ENCODE assay signal across 15 cellular contexts in genomic region chr5:140118294-140118936, GRCh38. TPM values are rescaled to one million over a fixed set of nuclear protein-coding genes. Genes with fewer than 3 reads are reported as not detected.
DNase-seq lines count a peak whose midpoint lies in the region; ATAC-seq lines count a peak whose summit lies in the region.
"Had no signal": no experiment of that assay in that cellular context is flagged by ENCODE, and none has a peak within 500 bp of the region (broad histone marks: within the 10 kb centered on the region; RNA-seq: fewer than 3 reads in every experiment).

No MANE protein-coding gene starts in this region.

- in situ Hi-C loops in HAP-1 (cut with MboI; ENCODE audit: low sequenced_read_pairs) = no loop called here

- H3K4me3 ChIP-seq in HAP-1 = no peak overlapping the region

- peak; percentile 31 for DNase-seq in DMS 273 (lab: John Stamatoyannopoulos, UW; ENCODE audit: unreplicated experiment)
- DNase-seq in HAP-1 (ENCODE audit: low spot score in 2 of 2) = peak; percentile 20 to 57
- DNase-seq in RKO (ENCODE audit: low spot score) = peak; percentile 64
- DNase-seq in kidney tubule cell (ENCODE audit: low spot score) = peak; percentile 33
- DNase-seq in SK-N-DZ (ENCODE audit: low spot score) = no peak
- no peak for DNase-seq in Ammon's horn (ENCODE audit: low spot score)
- DNase-seq: activated CD4-positive, CD25-positive, alpha-beta regulatory T cell treated with anti-CD3 and anti-CD28 coated beads, Interleukin-2, amount 50 U/mL, for 72 hours; activated gamma-delta T cell treated with Interleukin-2 at 50 U/mL for 16 hours; cerebellar nuclear complex; EL; left colon; occipital lobe; Right ventricle myocardium superior; stimulated activated naive CD8-positive, alpha-beta T cell treated with anti-CD3 and anti-CD28 coated beads, Interleukin-15, amount 100 ng/mL, for 72 hours had no signal

- H3K36me3 ChIP-seq in HAP-1 (replicated peaks) = 0 out of 2 replicates have a peak, but pooled peaks cover 6% of the 10 kb centered on the region

- no peaks in the 10 kb centered on the region for H3K27me3 ChIP-seq in HAP-1 (ENCODE audit: low read depth)

- peaks cover 45% of the 10 kb centered on the region for H3K4me1 ChIP-seq in HAP-1

- H3K9me3 ChIP-seq in HAP-1 = no peaks in the 10 kb centered on the region

- no peak for ATAC-seq in HG03097 (IDR thresholded peaks at IDR 0.05; ENCODE audit: low FRiP score, unreplicated experiment)
- ATAC-seq: left colon; stimulated activated naive CD8-positive, alpha-beta T cell treated with anti-CD3 and anti-CD28 coated beads, Interleukin-15, amount 100 ng/mL, for 72 hours had no signal

RNA-seq across cellular contexts. Expression of gene PURA, which starts 4.5 kb away (rescaled TPM):
- 3.7 and 3.9 TPM in 2 replicates for polyA plus RNA-seq in SK-N-DZ (2014; cell fraction: cytosol; rRNA removed)
- polyA plus RNA-seq in SK-N-DZ (2014; cell fraction: nucleus; rRNA removed) = 2.8 and 4.6 TPM in 2 replicates

RNA-seq across cellular contexts. Expression of gene IGIP, which starts 7.3 kb away (rescaled TPM):
- 2.9 and 3.5 TPM in 2 replicates for polyA plus RNA-seq in SK-N-DZ (2014; cell fraction: cytosol; rRNA removed)
- 6.7 and 8.1 TPM in 2 replicates for polyA plus RNA-seq in SK-N-DZ (2014; cell fraction: nucleus; rRNA removed)

RNA-seq across cellular contexts. Expression of gene CYSTM1, which starts 56.6 kb away (rescaled TPM):
- polyA plus RNA-seq in SK-N-DZ (2014; cell fraction: cytosol; rRNA removed) = 14.0 and 24.5 TPM in 2 replicates
- polyA plus RNA-seq in SK-N-DZ (2014; cell fraction: nucleus; rRNA removed) = 9.5 and 9.9 TPM in 2 replicates

Comparison
In these comparisons a context has a peak if more than half of its experiments do, and no peak if none do; other contexts are left out.
1. DNase-seq: peak in DMS 273 (single experiment), HAP-1 (2 of 2), RKO (single experiment) and kidney tubule cell (single experiment); none in SK-N-DZ (single experiment) and Ammon's horn (single experiment).